15 cellular contexts compared by ENCODE assay signal in the genomic region with DNA sequence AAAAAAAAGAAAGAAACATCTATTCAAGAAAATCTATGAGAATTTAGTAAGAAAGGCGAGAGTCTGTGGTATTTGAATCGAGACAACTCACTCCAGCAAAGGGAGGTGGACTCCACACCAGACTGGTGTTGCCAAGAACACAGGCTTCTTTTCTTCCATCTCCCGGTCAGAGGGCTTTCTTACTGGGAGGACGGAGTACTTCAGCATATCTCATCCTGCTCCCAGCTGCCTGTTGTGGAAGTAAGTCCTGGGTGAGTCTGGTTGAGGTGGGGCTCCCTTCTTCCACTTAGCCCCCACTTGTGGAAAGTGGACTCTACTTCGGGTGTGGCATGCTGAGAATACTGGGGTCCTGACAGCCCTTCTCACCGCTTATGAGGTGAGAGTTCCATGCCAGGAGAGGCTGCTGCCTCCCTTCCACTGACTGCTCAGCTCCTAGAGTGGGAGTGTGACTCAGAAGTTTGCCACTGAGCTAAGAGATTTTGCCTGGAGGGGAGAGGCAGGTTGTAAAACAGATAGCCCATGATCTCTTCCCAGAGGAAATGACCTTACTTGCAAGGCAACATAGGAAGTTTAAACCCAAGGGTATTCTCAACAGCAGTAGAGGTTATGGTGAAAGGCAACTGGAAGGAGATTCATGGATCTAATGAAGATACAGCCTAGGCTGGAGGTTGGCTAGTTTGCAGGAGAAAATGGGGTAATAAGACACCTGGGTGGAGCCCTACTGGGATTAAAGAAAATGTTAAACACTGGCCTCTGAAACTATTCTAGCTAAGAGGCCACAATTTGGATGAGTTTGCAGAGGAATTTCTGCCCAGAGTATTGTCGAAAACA. TPM values are rescaled to one million over a fixed set of nuclear protein-coding genes. Genes with fewer than 3 reads are reported as not detected.
A peak's percentile ranks its signal among the peaks of the same experiment; 100 is the strongest.
DNase-seq lines count a peak whose midpoint lies in the region; ATAC-seq, FAIRE-seq and TF ChIP-seq lines count a peak whose summit lies in the region.
"Had no signal": no experiment of that assay in that cellular context is flagged by ENCODE, and none has a peak within 500 bp of the region (broad histone marks: within the 10 kb centered on the region; RNA-seq: fewer than 3 reads in every experiment).

No MANE protein-coding gene starts in this region.

- 66 to 67% methylated on average over 7 of the region's 7 CpGs for WGBS in sigmoid colon, 2 donors
- 68 to 79% (median 69%) methylated on average over 7 of the region's 7 CpGs for WGBS in spleen, 5 donors
- 60 to 71% (median 66%) methylated on average over 6 to 7 of the region's 7 CpGs for WGBS in adrenal gland, 4 donors

- H3K9me3 ChIP-seq in Panc1 (ENCODE audit: control insufficient read depth, insufficient read depth, low read depth, low read length), result no peaks in the 10 kb centered on the region
- H3K9me3 ChIP-seq in fibroblast of lung (ENCODE audit: control insufficient read depth, insufficient read depth, low read depth, low read length), result no peaks in the 10 kb centered on the region
- H3K9me3 ChIP-seq in sigmoid colon, result no peaks in the 10 kb centered on the region
- H3K9me3 ChIP-seq in spleen, result peaks cover 0 to 28% (median 15%) of the 10 kb centered on the region in 8 donors
- no peaks in the 10 kb centered on the region for H3K9me3 ChIP-seq in adrenal gland (replicated peaks in 1 of 3)
- H3K9me3 ChIP-seq: esophagus squamous epithelium, HAP-1, right lobe of liver had no signal

- TF ChIP-seq POLR2A in H54 (IDR thresholded peaks at IDR 0.05; ENCODE audit: low read depth, low read length) (no peak), sigmoid colon (IDR thresholded peaks at IDR 0.05) (no peak), spleen (IDR thresholded peaks at IDR 0.05) (no peak), adrenal gland (IDR thresholded peaks at IDR 0.05) (no peak)

- POLR2A ChIA-PET in Panc1 (lab: Charles Lee), result no interaction called here

- H3K4me1 ChIP-seq in Panc1 (ENCODE audit: control insufficient read depth, insufficient read depth, low read length) (peaks cover 11% of the 10 kb centered on the region; the same call in 1 of the 2 replicates), fibroblast of lung (ENCODE audit: control insufficient read depth, extremely low read depth, insufficient read depth, low read length) (no peaks in the 10 kb centered on the region), sigmoid colon (peaks cover 0 to 19% (median 10%) of the 10 kb centered on the region in 4 donors), spleen (peaks cover 0 to 20% (median 14%) of the 10 kb centered on the region in 6 donors), adrenal gland (replicated peaks in 1 of 2) (peaks cover 0 to 8% of the 10 kb centered on the region in 2 donors)

- no peaks in the 10 kb centered on the region for H4K20me1 ChIP-seq in fibroblast of lung (ENCODE audit: control insufficient read depth, extremely low read depth, insufficient read depth, low read length)

- in situ Hi-C loops in Panc1 (cut with HindIII; ENCODE audit: low pct_unique_long_range_greater_than_20kb, low sequenced_read_pairs), result no loop called here

- no peak overlapping the region for H2AFZ ChIP-seq in fibroblast of lung (ENCODE audit: low read length)

- H3K36me3 ChIP-seq in Panc1 (ENCODE audit: control insufficient read depth, insufficient read depth, low read length) (no peaks in the 10 kb centered on the region), fibroblast of lung (ENCODE audit: control insufficient read depth, insufficient read depth, low read length) (no peaks in the 10 kb centered on the region), sigmoid colon (no peaks in the 10 kb centered on the region), spleen (no peaks in the 10 kb centered on the region), adrenal gland (replicated peaks in 1 of 2) (no peaks in the 10 kb centered on the region)
- H3K36me3 ChIP-seq: cardiac muscle cell, esophagus squamous epithelium, HAP-1, right lobe of liver had no signal

- H3K4me3 ChIP-seq in Panc1 (ENCODE audit: low read depth in 2 of 2, low read length in 2 of 2) (no peak overlapping the region), fibroblast of lung (replicated peaks in 1 of 4; ENCODE audit: control extremely low read depth in 1 of 4, insufficient read depth in 1 of 4, low read depth in 3 of 4, low read length in 4 of 4) (no peak overlapping the region), sigmoid colon (no peak overlapping the region), spleen (no peak overlapping the region), adrenal gland (no peak overlapping the region)
- H3K4me3 ChIP-seq: cardiac muscle cell, esophagus squamous epithelium, HAP-1, right lobe of liver had no signal

- no peaks in the 10 kb centered on the region for H3K79me2 ChIP-seq in fibroblast of lung (ENCODE audit: control insufficient read depth, insufficient read depth, low read length)

- CTCF ChIA-PET in Panc1 (lab: Charles Lee), result interaction anchor here (0.7 kb wide), 1 partner anchor 16 kb away, joined by 3 read pairs; no protein-coding TSS in a partner anchor

- no peak overlapping the region for H3K4me2 ChIP-seq in fibroblast of lung (ENCODE audit: extremely low read depth, insufficient read depth, low read length)

- no TSS peak for BruUV-seq in Panc1 (replicated peaks; lab: Mats Ljungman, UMichigan)

- TF ChIP-seq CTCF in Panc1 (IDR thresholded peaks at IDR 0.05) (no peak), fibroblast of lung (conservative IDR thresholded peaks at IDR 0.05 in 1 of 2, IDR thresholded peaks at IDR 0.05 in 1 of 2; ENCODE audit: low read depth in 1 of 2, low read length in 2 of 2) (no peak), sigmoid colon (IDR thresholded peaks at IDR 0.05) (no peak), spleen (IDR thresholded peaks at IDR 0.05 in 8 of 11, conservative IDR thresholded peaks at IDR 0.05 in 3 of 11) (no peak), adrenal gland (IDR thresholded peaks at IDR 0.05) (no peak)

- intact Hi-C loops in Panc1 (cut with micrococcal nuclease; ENCODE audit: unreplicated experiment) (no loop called here), sigmoid colon (cut with DNase I) (no loop called here), spleen (cut with DNase I; ENCODE audit: low total_unique reads) (no loop called here), adrenal gland (cut with DNase I) (no loop called here)

- H3K27me3 ChIP-seq in Panc1 (ENCODE audit: control insufficient read depth, insufficient read depth, low read length), result 0 out of 2 replicates have a peak, but pooled peaks cover 2% of the 10 kb centered on the region
- peaks cover 3% of the 10 kb centered on the region for H3K27me3 ChIP-seq in fibroblast of lung (ENCODE audit: control insufficient read depth, insufficient read depth, low read length)
- no peaks in the 10 kb centered on the region for H3K27me3 ChIP-seq in sigmoid colon
- H3K27me3 ChIP-seq in spleen (replicated peaks in 1 of 7), result peaks cover 0 to 25% (median 11%) of the 10 kb centered on the region in 7 donors
- H3K27me3 ChIP-seq in adrenal gland, result no peaks in the 10 kb centered on the region

- peak; percentile 82 for FAIRE-seq in H54 (lab: Jason Lieb, UNC)
- FAIRE-seq: D721Med, islet of Langerhans had no signal

- peak; percentile 58 for ATAC-seq in Panc1
- ATAC-seq: right lobe of liver had no signal

- peak; percentile 98 for DNase-seq in H54 (ENCODE audit: insufficient read length, low spot score)
- DNase-seq in Panc1 (ENCODE audit: low read depth, low spot score), result no peak
- DNase-seq in fibroblast of lung (ENCODE audit: low read depth in 2 of 2), result peak; percentile 8 to 25
- DNase-seq in sigmoid colon, result peak; percentile 42
- DNase-seq in spleen, result no peak
- DNase-seq in NCI-H510A treated with DMSO at 0.1 percent for 48 hours (lab: John Stamatoyannopoulos, UW), result no peak
- no peak for DNase-seq in adrenal gland
- DNase-seq: activated CD4-positive, alpha-beta T cell treated with anti-CD3 and anti-CD28 coated beads for 48 hours; esophagus squamous epithelium; NCI-H1417 treated with DMSO at 0.1 percent for 48 hours; right lobe of liver had no signal

- TF ChIP-seq EP300 in sigmoid colon (IDR thresholded peaks at IDR 0.05), result no peak

- 0 out of 2 replicates have a peak overlapping the region, but pooled peaks have one; percentile 30 for H3K27ac ChIP-seq in Panc1 (ENCODE audit: low read length)
- H3K27ac ChIP-seq in fibroblast of lung (ENCODE audit: insufficient read depth, low read length), result no peak overlapping the region
- no peak overlapping the region for H3K27ac ChIP-seq in sigmoid colon
- H3K27ac ChIP-seq in spleen, result no peak overlapping the region
- H3K27ac ChIP-seq in adrenal gland, result no peak overlapping the region
- H3K27ac ChIP-seq: cardiac muscle cell, esophagus squamous epithelium, right lobe of liver had no signal

- H3K9ac ChIP-seq in fibroblast of lung (ENCODE audit: insufficient read depth, low read length), result no peak overlapping the region

RNA-seq across cellular contexts. Expression of gene NACAD, which starts 3.5 kb away (rescaled TPM):
- total RNA-seq in Panc1 (2021; ENCODE audit: unreplicated experiment) (5.3 TPM), fibroblast of lung (1.3 and 2.8 TPM in 2 replicates), sigmoid colon (1 to 10 TPM; 3.2 to 8.9 (median 4.9) TPM), spleen (1 to 10 TPM; 1.2 to 6.2 (median 3.4) TPM), adrenal gland (1 to 10 TPM in 7 of 8 donors, under 1 TPM in 1; 0.93 to 8.4 (median 2.1) TPM)
- 9.7 TPM for polyA plus RNA-seq in Panc1 (2012; ENCODE audit: insufficient read length)
- polyA plus RNA-seq in fibroblast of lung (0.41 and 0.66 TPM in 2 replicates), sigmoid colon (1 to 10 TPM in 1 of 3 donors, under 1 TPM in 2; 0.23 to 1.9 (median 0.60) TPM), spleen (1 to 10 TPM in 1 of 3 donors, under 1 TPM in 2; 0.30 to 1.0 (median 0.30) TPM), adrenal gland (10 to 100 TPM in 1 of 3 donors, 1 to 10 TPM in 2; 2.3 to 12.1 (median 3.8) TPM)
- polyA plus RNA-seq in fibroblast of lung (2012), result 6.0 and 8.1 TPM in 2 replicates
- polyA minus RNA-seq in fibroblast of lung (ENCODE audit: low replicate concordance), result 13.3 and 20.3 TPM in 2 replicates

RNA-seq across cellular contexts. Expression of gene TBRG4, which starts 19.2 kb away (rescaled TPM):
- total RNA-seq in Panc1 (2021; ENCODE audit: unreplicated experiment), result 149 TPM
- 143 TPM for polyA plus RNA-seq in Panc1 (2012; ENCODE audit: insufficient read length)
- total RNA-seq in fibroblast of lung, result 52.2 and 53.2 TPM in 2 replicates
- 27.4 and 51.7 TPM in 2 replicates for polyA plus RNA-seq in fibroblast of lung
- polyA plus RNA-seq in fibroblast of lung (2012), result 27.5 and 46.0 TPM in 2 replicates
- 61.9 and 94.8 TPM in 2 replicates for polyA minus RNA-seq in fibroblast of lung (ENCODE audit: low replicate concordance)
- 10 to 100 TPM; 40.3 to 57.1 (median 46.8) TPM for total RNA-seq in sigmoid colon
- 10 to 100 TPM; 31.8 to 80.1 (median 44.6) TPM for polyA plus RNA-seq in sigmoid colon
- 10 to 100 TPM; 37.9 to 77.1 (median 67.4) TPM for total RNA-seq in spleen
- 10 to 100 TPM; 42.9 to 59.9 (median 46.2) TPM for polyA plus RNA-seq in spleen
- 10 to 100 TPM; 41.4 to 78.3 (median 54.1) TPM for total RNA-seq in adrenal gland
- 10 to 100 TPM; 49.1 to 85.8 (median 58.4) TPM for polyA plus RNA-seq in adrenal gland

Comparison
In these comparisons a context has a peak if more than half of its experiments do, and no peak if none do; other contexts are left out.
1. DNase-seq: peak in H54 (single experiment), fibroblast of lung (2 of 2) and sigmoid colon (single experiment); none in Panc1 (single experiment), spleen (single experiment), NCI-H510A treated with DMSO at 0.1 percent for 48 hours (single experiment) and adrenal gland (0 of 7).